In genomic region chr1:74502432-74502831, GRCh38 we compare ENCODE assay signal across 10 cellular contexts. TPM values are rescaled to one million over a fixed set of nuclear protein-coding genes. Genes with fewer than 3 reads are reported as not detected.
DNase-seq lines count a peak whose midpoint lies in the region; ATAC-seq, FAIRE-seq and TF ChIP-seq lines count a peak whose summit lies in the region.
"Had no signal": no experiment of that assay in that cellular context is flagged by ENCODE, and none has a peak within 500 bp of the region (broad histone marks: within the 10 kb centered on the region; RNA-seq: fewer than 3 reads in every experiment).

No MANE protein-coding gene starts in this region.

- no peaks in the 10 kb centered on the region for H3K36me3 Mint-ChIP-seq in natural killer cell
- H3K36me3 Mint-ChIP-seq: memory B cell had no signal

- intact Hi-C loops in natural killer cell (cut with micrococcal nuclease) = no loop called here

- H3K36me3 ChIP-seq in bronchial epithelial cell (ENCODE audit: control insufficient read depth, insufficient read depth, low read length) (no peaks in the 10 kb centered on the region), WERI-Rb-1 (no peaks in the 10 kb centered on the region)

- H3K27ac Mint-ChIP-seq in natural killer cell = no peak overlapping the region
- H3K27ac Mint-ChIP-seq: memory B cell had no signal

- TF ChIP-seq CTCF in bronchial epithelial cell (IDR thresholded peaks at IDR 0.05; ENCODE audit: insufficient read depth, low read length, severe bottlenecking) (no peak), natural killer cell (IDR thresholded peaks at IDR 0.05) (no peak), WERI-Rb-1 (IDR thresholded peaks at IDR 0.05; ENCODE audit: low read depth, low read length) (no peak)

- H3K27me3 Mint-ChIP-seq in natural killer cell (ENCODE audit: low read depth in 2 of 2) = no peaks in the 10 kb centered on the region

- H3K9me3 ChIP-seq in WERI-Rb-1 (ENCODE audit: severe bottlenecking) = no peaks in the 10 kb centered on the region

- peak; percentile 37 for ATAC-seq in GM19351 (IDR thresholded peaks at IDR 0.05; ENCODE audit: unreplicated experiment)
- ATAC-seq in natural killer cell = no peak

- H3K4me3 ChIP-seq in bronchial epithelial cell (ENCODE audit: low read depth, low read length) (no peak overlapping the region), WERI-Rb-1 (ENCODE audit: low read depth, low read length) (no peak overlapping the region)

- no peak overlapping the region for H3K27ac ChIP-seq in WERI-Rb-1

- H3K9me3 Mint-ChIP-seq in natural killer cell = peaks cover 0 to 1% of the 10 kb centered on the region in 2 donors
- H3K9me3 Mint-ChIP-seq: memory B cell had no signal

- FAIRE-seq in bronchial epithelial cell (lab: Jason Lieb, UNC) = no peak

- H3K27me3 ChIP-seq in bronchial epithelial cell (ENCODE audit: control insufficient read depth, insufficient read depth, low read length) = no peaks in the 10 kb centered on the region
- no peaks in the 10 kb centered on the region for H3K27me3 ChIP-seq in WERI-Rb-1 (ENCODE audit: insufficient read depth, low read depth, severe bottlenecking)

- DNase-seq in LoVo (ENCODE audit: low spot score) (peak; percentile 16), bronchial epithelial cell (ENCODE audit: low read depth) (peak; percentile 37), myocyte (ENCODE audit: low read depth) (peak; percentile 57), natural killer cell (no peak), WERI-Rb-1 (no peak), NCI-H226 (no peak)
- DNase-seq in activated CD4-positive, alpha-beta T cell treated with anti-CD3 and anti-CD28 coated beads, Interleukin-2, amount 50 U/mL, for 1 hour = no peak

- H3K4me3 Mint-ChIP-seq in natural killer cell = no peak overlapping the region
- H3K4me3 Mint-ChIP-seq: memory B cell had no signal

- H3K4me1 Mint-ChIP-seq in natural killer cell = no peaks in the 10 kb centered on the region

RNA-seq across cellular contexts. Expression of gene LRRC53, which starts 10.0 kb away (rescaled TPM):
- total RNA-seq in bronchial epithelial cell (not detected in 2 replicates), myocyte (0.10 and 0.11 TPM in 2 replicates), natural killer cell (not detected)
- not detected for polyA plus RNA-seq in myocyte (2012)
- polyA plus RNA-seq: adipose tissue had no signal

Comparison
In these comparisons a context has a peak if more than half of its experiments do, and no peak if none do; other contexts are left out.
1. DNase-seq: peak in LoVo (single experiment), bronchial epithelial cell (single experiment) and myocyte (single experiment); none in natural killer cell (single experiment), WERI-Rb-1 (single experiment), NCI-H226 (single experiment) and activated CD4-positive, alpha-beta T cell treated with anti-CD3 and anti-CD28 coated beads, Interleukin-2, amount 50 U/mL, for 1 hour (single experiment).